In the genomic region with DNA sequence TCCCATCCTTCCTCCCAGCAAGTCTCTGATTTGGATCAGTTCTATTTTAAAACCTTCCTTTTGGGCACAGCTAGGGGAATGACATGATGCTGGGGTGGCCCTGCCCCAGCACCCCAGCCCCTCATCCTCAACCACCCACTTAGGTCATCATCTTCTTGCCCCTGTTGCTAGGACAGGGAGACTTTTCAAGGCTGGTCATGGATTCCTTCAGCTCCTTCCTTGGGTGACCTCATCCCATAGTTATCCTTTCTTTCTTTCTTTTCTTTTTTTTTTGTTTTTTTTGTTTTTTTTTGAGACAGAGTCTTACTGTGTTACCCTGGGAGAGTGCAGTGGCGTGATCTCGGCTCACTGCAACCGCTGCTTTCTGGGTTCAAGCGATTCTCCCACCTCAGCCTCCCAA, we compare ENCODE assay signal across 20 cellular contexts.
"Had no signal": no experiment of that assay in that cellular context is flagged by ENCODE, and none has a peak within 500 bp of the region (broad histone marks: within the 10 kb centered on the region; RNA-seq: fewer than 3 reads in every experiment).

No MANE protein-coding gene starts in this region.

- H3K36me3 ChIP-seq: ascending aorta, cardiac muscle cell, gastrocnemius medialis had no signal

- H3K4me1 ChIP-seq: ascending aorta, gastrocnemius medialis, left lung had no signal

- H3K4me3 Mint-ChIP-seq: activated naive CD8-positive, alpha-beta T cell treated with anti-CD3 and anti-CD28 coated beads, Interleukin-2, amount 50 U/mL, for 24 hours; endodermal cell; natural killer cell treated with Interleukin-12 subunit alpha and Interleukin-12 subunit beta and Interleukin-15 and Interleukin-18, amount 100 ng/mL, for 72 hours had no signal

- H3K36me3 Mint-ChIP-seq: natural killer cell treated with Interleukin-12 subunit alpha and Interleukin-12 subunit beta and Interleukin-15 and Interleukin-18, amount 100 ng/mL, for 72 hours had no signal

- H3K27me3 Mint-ChIP-seq: activated naive CD8-positive, alpha-beta T cell treated with anti-CD3 and anti-CD28 coated beads, Interleukin-2, amount 50 U/mL, for 24 hours had no signal

- H3K9me3 ChIP-seq: ascending aorta, gastrocnemius medialis, left lung had no signal

- H3K9me3 Mint-ChIP-seq: activated naive CD8-positive, alpha-beta T cell treated with anti-CD3 and anti-CD28 coated beads, Interleukin-2, amount 50 U/mL, for 24 hours; endodermal cell; natural killer cell treated with Interleukin-12 subunit alpha and Interleukin-12 subunit beta and Interleukin-15 and Interleukin-18, amount 100 ng/mL, for 72 hours had no signal

- ATAC-seq: activated naive CD8-positive, alpha-beta T cell treated with anti-CD3 and anti-CD28 coated beads, Interleukin-2, amount 50 U/mL, for 24 hours; gastrocnemius medialis; left lung; natural killer cell treated with Interleukin-12 subunit alpha and Interleukin-12 subunit beta and Interleukin-15 and Interleukin-18, amount 100 ng/mL, for 72 hours had no signal

- H3K4me3 ChIP-seq: ascending aorta, cardiac muscle cell, dorsolateral prefrontal cortex, gastrocnemius medialis, left lung had no signal

- H3K27ac Mint-ChIP-seq: activated naive CD8-positive, alpha-beta T cell treated with anti-CD3 and anti-CD28 coated beads, Interleukin-2, amount 50 U/mL, for 24 hours; endodermal cell; natural killer cell treated with Interleukin-12 subunit alpha and Interleukin-12 subunit beta and Interleukin-15 and Interleukin-18, amount 100 ng/mL, for 72 hours had no signal

- DNase-seq: activated CD4-positive, alpha-beta T cell treated with anti-CD3 and anti-CD28 coated beads, Interleukin-2, amount 50 U/mL, for 4 hours; activated CD4-positive, CD25-positive, alpha-beta regulatory T cell treated with anti-CD3 and anti-CD28 coated beads, Interleukin-2, amount 50 U/mL, for 72 hours; activated naive CD4-positive, alpha-beta T cell; activated naive CD8-positive, alpha-beta T cell treated with anti-CD3 and anti-CD28 coated beads, Interleukin-2, amount 50 U/mL, for 24 hours; activated T-cell treated with anti-CD3 and anti-CD28 coated beads for 4 hours; dorsolateral prefrontal cortex; endodermal cell; erythroblast; gastrocnemius medialis; islet precursor cell; left lung; mesendoderm; stimulated activated CD4-positive, alpha-beta T cell treated with anti-CD3 and anti-CD28 coated beads, Interleukin-2, amount 100 ng/mL, for 48 hours; stimulated activated naive CD4-positive, alpha-beta T cell; T-helper 1 cell; T1000; trophoblast cell had no signal

- H3K27me3 ChIP-seq: ascending aorta, cardiac muscle cell, dorsolateral prefrontal cortex, gastrocnemius medialis, left lung had no signal

- H3K4me1 Mint-ChIP-seq: activated naive CD8-positive, alpha-beta T cell treated with anti-CD3 and anti-CD28 coated beads, Interleukin-2, amount 50 U/mL, for 24 hours; endodermal cell had no signal
